1 cellular context compared by ENCODE assay signal in the genomic region with DNA sequence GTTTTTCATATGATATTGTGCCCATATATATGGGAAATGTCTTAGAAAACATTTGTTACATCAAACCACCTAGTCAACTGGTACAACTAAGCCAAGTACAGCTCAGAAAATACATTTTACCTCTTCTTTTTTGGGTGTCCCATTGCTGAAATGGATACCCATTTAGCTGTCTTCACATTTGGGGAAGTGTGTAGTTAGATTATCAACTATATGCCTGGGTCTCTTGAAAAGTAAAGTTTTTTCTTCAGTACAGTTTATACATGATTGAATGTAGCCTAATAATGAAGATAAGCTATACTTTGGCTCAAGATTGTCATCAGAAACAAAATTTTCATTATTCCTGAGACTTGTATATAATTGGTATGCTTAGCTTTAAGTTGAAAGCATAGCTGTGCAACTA.
TF ChIP-seq lines count a peak whose summit lies in the region.

No MANE protein-coding gene starts in this region.

TF ChIP-seq in K562, 482 proteins besides CTCF, POLR2A, EP300 and RAD21:
- TF ChIP-seq CTBP1 (IDR thresholded peaks at IDR 0.05; ENCODE audit: borderline replicate concordance) (no peak), NFE2 (IDR thresholded peaks at IDR 0.05; ENCODE audit: low read depth) (no peak), GTF2A2 (tag; IDR thresholded peaks at IDR 0.05) (no peak), ZNF644 (tag; IDR thresholded peaks at IDR 0.05; ENCODE audit: low read depth) (no peak), SPI1 (IDR thresholded peaks at IDR 0.05; ENCODE audit: borderline replicate concordance, low read depth, low read length) (peak; percentile 78; the same call in 1 of the 2 replicates), TCF7 (IDR thresholded peaks at IDR 0.05; ENCODE audit: borderline replicate concordance) (no peak), JUNB (CRISPR knock-in tag; conservative IDR thresholded peaks at IDR 0.05) (no peak), ZNF431 (CRISPR knock-in tag; IDR thresholded peaks at IDR 0.05) (no peak), GATAD2B (IDR thresholded peaks at IDR 0.05; ENCODE audit: borderline replicate concordance) (0 out of 2 replicates have a peak, but pooled peaks have one; percentile 21)
- TF ChIP-seq, protein P1, sequence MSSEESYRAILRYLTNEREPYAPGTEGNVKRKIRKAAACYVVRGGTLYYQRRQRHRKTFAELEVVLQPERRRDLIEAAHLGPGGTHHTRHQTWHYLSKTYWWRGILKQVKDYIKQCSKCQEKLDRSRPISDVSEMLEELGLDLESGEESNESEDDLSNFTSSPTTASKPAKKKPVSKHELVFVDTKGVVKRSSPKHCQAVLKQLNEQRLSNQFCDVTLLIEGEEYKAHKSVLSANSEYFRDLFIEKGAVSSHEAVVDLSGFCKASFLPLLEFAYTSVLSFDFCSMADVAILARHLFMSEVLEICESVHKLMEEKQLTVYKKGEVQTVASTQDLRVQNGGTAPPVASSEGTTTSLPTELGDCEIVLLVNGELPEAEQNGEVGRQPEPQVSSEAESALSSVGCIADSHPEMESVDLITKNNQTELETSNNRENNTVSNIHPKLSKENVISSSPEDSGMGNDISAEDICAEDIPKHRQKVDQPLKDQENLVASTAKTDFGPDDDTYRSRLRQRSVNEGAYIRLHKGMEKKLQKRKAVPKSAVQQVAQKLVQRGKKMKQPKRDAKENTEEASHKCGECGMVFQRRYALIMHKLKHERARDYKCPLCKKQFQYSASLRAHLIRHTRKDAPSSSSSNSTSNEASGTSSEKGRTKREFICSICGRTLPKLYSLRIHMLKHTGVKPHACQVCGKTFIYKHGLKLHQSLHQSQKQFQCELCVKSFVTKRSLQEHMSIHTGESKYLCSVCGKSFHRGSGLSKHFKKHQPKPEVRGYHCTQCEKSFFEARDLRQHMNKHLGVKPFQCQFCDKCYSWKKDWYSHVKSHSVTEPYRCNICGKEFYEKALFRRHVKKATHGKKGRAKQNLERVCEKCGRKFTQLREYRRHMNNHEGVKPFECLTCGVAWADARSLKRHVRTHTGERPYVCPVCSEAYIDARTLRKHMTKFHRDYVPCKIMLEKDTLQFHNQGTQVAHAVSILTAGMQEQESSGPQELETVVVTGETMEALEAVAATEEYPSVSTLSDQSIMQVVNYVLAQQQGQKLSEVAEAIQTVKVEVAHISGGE (CRISPR knock-in tag; IDR thresholded peaks at IDR 0.05), result 0 out of 6 replicates have a peak, but pooled peaks of 1 of the 3 experiments have one; percentile 18
